27 cellular contexts compared by ENCODE assay signal in genomic region chr3:114402852-114403251, GRCh38.
"Had no signal": no experiment of that assay in that cellular context is flagged by ENCODE, and none has a peak within 500 bp of the region (broad histone marks: within the 10 kb centered on the region; RNA-seq: fewer than 3 reads in every experiment).

No MANE protein-coding gene starts in this region.

- H3K9me3 Mint-ChIP-seq: dendritic cell treated with granulocyte-macrophage colony-stimulating factor and Interleukin-4, amounts not matched to agents 40 ng/mL and 50 ng/mL, for 4 days; effector memory CD8-positive, alpha-beta T cell; endodermal cell; immature natural killer cell; mesothelial cell of epicardium; naive B cell had no signal

- H3K4me3 ChIP-seq: colonic mucosa, esophagus squamous epithelium, gastroesophageal sphincter, heart left ventricle, hepatocyte, left lung, lower lobe of right lung, mucosa of descending colon had no signal

- H3K27me3 Mint-ChIP-seq: dendritic cell treated with granulocyte-macrophage colony-stimulating factor and Interleukin-4, amounts not matched to agents 40 ng/mL and 50 ng/mL, for 4 days; effector memory CD8-positive, alpha-beta T cell; naive B cell had no signal

- FAIRE-seq: endometrium, frontal cortex, keratinocyte had no signal

- H3K4me3 Mint-ChIP-seq: dendritic cell treated with granulocyte-macrophage colony-stimulating factor and Interleukin-4, amounts not matched to agents 40 ng/mL and 50 ng/mL, for 4 days; effector memory CD8-positive, alpha-beta T cell; endodermal cell; immature natural killer cell; mesothelial cell of epicardium; naive B cell had no signal

- H3K27ac Mint-ChIP-seq: dendritic cell treated with granulocyte-macrophage colony-stimulating factor and Interleukin-4, amounts not matched to agents 40 ng/mL and 50 ng/mL, for 4 days; endodermal cell; mesothelial cell of epicardium had no signal

- H3K36me3 Mint-ChIP-seq: mesothelial cell of epicardium, naive B cell had no signal

- ATAC-seq: effector memory CD8-positive, alpha-beta T cell; esophagus mucosa; foreskin keratinocyte; gastroesophageal sphincter; heart left ventricle; left cardiac atrium; left lung; left ventricle myocardium superior; lower lobe of right lung; mucosa of descending colon had no signal

- DNase-seq: colonic mucosa; cortex of kidney; effector CD8-positive, alpha-beta T cell; effector memory CD8-positive, alpha-beta T cell; endodermal cell; erythroblast; esophagus squamous epithelium; foreskin keratinocyte; heart left ventricle; hypothalamus; immature natural killer cell; left cardiac atrium; left lung; left ventricle myocardium superior; lower lobe of right lung; mesenchymal stem cell; mucosa of descending colon; naive B cell had no signal

- H3K4me1 Mint-ChIP-seq: endodermal cell, immature natural killer cell had no signal

- H3K27ac ChIP-seq: colonic mucosa, epithelial cell of prostate, esophagus squamous epithelium, foreskin keratinocyte, gastroesophageal sphincter, heart left ventricle, hepatocyte, left lung, lower lobe of right lung had no signal
